ENCODE assay signal across 22 cellular contexts in the genomic region with DNA sequence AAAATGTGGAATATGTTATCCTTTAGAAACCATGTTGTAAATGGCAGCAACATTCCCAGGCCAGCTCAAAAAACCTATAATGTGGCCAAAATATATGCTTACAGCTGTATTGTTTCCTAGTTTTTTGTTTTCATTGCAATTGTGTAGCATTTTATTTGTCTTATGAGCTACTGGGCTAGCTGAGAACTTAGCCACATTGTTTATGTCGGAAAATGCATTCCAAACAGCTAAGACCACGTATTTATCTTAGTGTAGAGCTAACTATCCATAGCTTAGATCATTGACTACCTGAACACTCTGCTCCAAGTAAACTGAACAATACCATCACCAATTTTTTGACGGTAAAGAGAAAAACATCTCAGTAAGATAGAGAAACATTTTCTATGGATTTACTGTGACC. TPM values are rescaled to one million over a fixed set of nuclear protein-coding genes. Genes with fewer than 3 reads are reported as not detected.
"Had no signal": no experiment of that assay in that cellular context is flagged by ENCODE, and none has a peak within 500 bp of the region (broad histone marks: within the 10 kb centered on the region; RNA-seq: fewer than 3 reads in every experiment).

No MANE protein-coding gene starts in this region.

- H3K36me3 ChIP-seq: lower lobe of right lung, neutrophil, sigmoid colon, spleen, thyroid gland had no signal

- H3K4me1 ChIP-seq: lower lobe of right lung, sigmoid colon, spleen, thyroid gland had no signal

- H3K27me3 ChIP-seq: dorsolateral prefrontal cortex, neutrophil, sigmoid colon, spleen, thyroid gland had no signal

- H3K27ac ChIP-seq: dorsolateral prefrontal cortex, lower lobe of right lung, neutrophil, sigmoid colon, spleen, thyroid gland had no signal

- H3K9me3 ChIP-seq: lower lobe of right lung, neutrophil, sigmoid colon, spleen, thyroid gland had no signal

- ATAC-seq: activated CD4-positive, alpha-beta T cell treated with anti-CD3 and anti-CD28 coated beads for 36 hours; activated CD8-positive, alpha-beta memory T cell treated with anti-CD3 and anti-CD28 coated beads, Interleukin-2, amount 10 ng/mL, durations not matched to agents 7 days and 5 days; lower lobe of right lung; natural killer cell treated with Interleukin-12 subunit alpha and Interleukin-12 subunit beta and Interleukin-15 and Interleukin-18, amount 100 ng/mL, for 72 hours; stimulated activated memory B cell treated with anti-CD40 and anti-IgM and Interleukin-4, amounts not matched to agents 10 μg/mL and 1 μg/mL and 100 μg/mL, for 72 hours had no signal

- FAIRE-seq: frontal cortex had no signal

- DNase-seq: activated CD4-positive, alpha-beta T cell treated with anti-CD3 and anti-CD28 coated beads for 36 hours; activated CD4-positive, alpha-beta T cell treated with anti-CD3 and anti-CD28 coated beads, Interleukin-2, amount 50 U/mL, for 48 hours; activated CD8-positive, alpha-beta memory T cell treated with anti-CD3 and anti-CD28 coated beads, Interleukin-2, amount 10 ng/mL, durations not matched to agents 7 days and 5 days; activated naive CD4-positive, alpha-beta T cell treated with Interleukin-2 at 50 U/mL for 16 hours; activated T-cell treated with anti-CD3 and anti-CD28 coated beads, Interleukin-2, amount 50 U/mL, for 24 hours; caudate nucleus; dorsolateral prefrontal cortex; hypothalamus; islet precursor cell; lower lobe of right lung; sigmoid colon; spleen; stimulated activated CD4-positive, alpha-beta T cell treated with anti-CD3 and anti-CD28 coated beads, Interleukin-4, amount 100 ng/mL, for 4 hours; T-helper 2 cell; thyroid gland had no signal

- H3K4me3 ChIP-seq: dorsolateral prefrontal cortex, lower lobe of right lung, sigmoid colon, spleen, thyroid gland had no signal

RNA-seq across cellular contexts. Expression of gene DLX1, which starts 47.2 kb away (rescaled TPM):
- total RNA-seq: activated CD4-positive, alpha-beta T cell treated with anti-CD3 and anti-CD28 coated beads for 36 hours; activated CD8-positive, alpha-beta memory T cell treated with anti-CD3 and anti-CD28 coated beads, Interleukin-2, amount 10 ng/mL, durations not matched to agents 7 days and 5 days; fibroblast of lung; lower lobe of right lung; natural killer cell treated with Interleukin-12 subunit alpha and Interleukin-12 subunit beta and Interleukin-15 and Interleukin-18, amount 100 ng/mL, for 72 hours; renal cortical epithelial cell; spleen; ureter had no signal
